8 cellular contexts compared by ENCODE assay signal in genomic region chr16:23462994-23463393, GRCh38. TPM values are rescaled to one million over a fixed set of nuclear protein-coding genes. Genes with fewer than 3 reads are reported as not detected.
DNase-seq lines count a peak whose midpoint lies in the region; ATAC-seq, FAIRE-seq and TF ChIP-seq lines count a peak whose summit lies in the region.
"Not testable (repeated sequence)": the region's sequence is repeated elsewhere in the genome, so short reads cannot be mapped to it uniquely, and the experiment has no call there.

No MANE protein-coding gene starts in this region.

- not testable (repeated sequence) for H4K91ac ChIP-seq in IMR-90 (ENCODE audit: insufficient read depth, low read depth, low read length)

- CTCF ChIA-PET in IMR-90 (lab: Yijun Ruan, JAX), result not testable (repeated sequence)

- not testable (repeated sequence) for TF ChIP-seq EP300 in stomach (IDR thresholded peaks at IDR 0.05)

- DNase-seq in AG09309 (ENCODE audit: low read depth), result peak; percentile 67
- peak; percentile 80 for DNase-seq in IMR-90
- DNase-seq in choroid plexus epithelial cell (ENCODE audit: low read depth), result peak; percentile 50
- DNase-seq in globus pallidus (ENCODE audit: low spot score), result peak; percentile 43
- peak; percentile 89 for DNase-seq in kidney
- peak; percentile 89 for DNase-seq in osteoblast (ENCODE audit: insufficient read length, low spot score, missing footprints)
- peak; percentile 88 for DNase-seq in stomach

- not testable (repeated sequence) for TF ChIP-seq POLR2A in IMR-90 (IDR thresholded peaks at IDR 0.05; ENCODE audit: low read depth, low read length); stomach (IDR thresholded peaks at IDR 0.05)

- not testable (repeated sequence) for BruUV-seq in IMR-90 (replicated peaks; lab: Mats Ljungman, UMichigan)

- H2BK15ac ChIP-seq in IMR-90 (ENCODE audit: low read depth, low read length), result not testable (repeated sequence)

- peaks cover 20% of the 10 kb centered on the region for H3K36me3 ChIP-seq in IMR-90 (ENCODE audit: control insufficient read depth, insufficient read depth, low read length)
- H3K36me3 ChIP-seq in kidney (ENCODE audit: control insufficient read depth in 1 of 2, insufficient read depth in 2 of 2, low read length in 2 of 2), result peaks cover 21 to 22% of the 10 kb centered on the region in 2 donors
- peaks cover 12% of the 10 kb centered on the region for H3K36me3 ChIP-seq in osteoblast (ENCODE audit: insufficient read depth, low read length)
- peaks cover 13 to 47% (median 40%) of the 10 kb centered on the region in 4 donors for H3K36me3 ChIP-seq in stomach

- not testable (repeated sequence) for H2BK5ac ChIP-seq in IMR-90 (ENCODE audit: low read depth, low read length, poor library complexity, severe bottlenecking)

- not testable (repeated sequence) for H3K4me3 ChIP-seq in AG09309 (ENCODE audit: control insufficient read depth, low read depth, low read length); IMR-90 (ENCODE audit: insufficient read depth, low read depth, low read length); choroid plexus epithelial cell (ENCODE audit: low read depth, low read length); kidney (ENCODE audit: low read length in 2 of 2); osteoblast (ENCODE audit: insufficient read depth, low read length); stomach

- not testable (repeated sequence) for H3K9me3 ChIP-seq in IMR-90 (ENCODE audit: control insufficient read depth, insufficient read depth, low read length); kidney (ENCODE audit: control insufficient read depth in 1 of 2, low read length in 2 of 2); osteoblast (ENCODE audit: low read depth, low read length); stomach

- not testable (repeated sequence) for H2BK120ac ChIP-seq in IMR-90 (ENCODE audit: low read depth, low read length)

- in situ Hi-C loops in IMR-90 (cut with MboI; ENCODE audit: low sequenced_read_pairs), result not testable (repeated sequence)

- not testable (repeated sequence) for H3K4me2 ChIP-seq in IMR-90 (ENCODE audit: low read depth, low read length); osteoblast (ENCODE audit: insufficient read depth, low read length)

- ATAC-seq in IMR-90 (ENCODE audit: low read depth) (peak; percentile 67), SK-N-SH treated with all-trans-retinoic acid at 6 μM for 48 hours (peak; percentile 86)

- not testable (repeated sequence) for FAIRE-seq in kidney (lab: Jason Lieb, UNC)

- not testable (repeated sequence) for H3K4ac ChIP-seq in IMR-90 (ENCODE audit: low read depth, low read length)

- not testable (repeated sequence) for H3K4me1 ChIP-seq in IMR-90 (ENCODE audit: control insufficient read depth, insufficient read depth, low read length); kidney (ENCODE audit: control insufficient read depth in 1 of 2, insufficient read depth in 1 of 2, low read depth in 1 of 2, low read length in 2 of 2)
- H3K4me1 ChIP-seq in osteoblast (ENCODE audit: insufficient read depth, low read length) (peaks cover 11% of the 10 kb centered on the region), stomach (peaks cover 0 to 14% (median 5%) of the 10 kb centered on the region in 4 donors)

- H2AK5ac ChIP-seq in IMR-90 (ENCODE audit: low read depth, low read length), result not testable (repeated sequence)

- H3K18ac ChIP-seq in IMR-90 (ENCODE audit: low read depth, low read length), result not testable (repeated sequence)

- H3K9me1 ChIP-seq in IMR-90 (ENCODE audit: insufficient read depth, low read length), result peaks cover 28% of the 10 kb centered on the region

- not testable (repeated sequence) for TF ChIP-seq RAD21 in IMR-90 (IDR thresholded peaks at IDR 0.05; ENCODE audit: low read length)

- intact Hi-C loops in IMR-90 (cut with micrococcal nuclease); kidney (cut with DNase I); stomach (cut with DNase I; ENCODE audit: low total_unique reads): not testable (repeated sequence)

- H4K20me1 ChIP-seq in IMR-90 (ENCODE audit: insufficient read depth, low read length); osteoblast (ENCODE audit: insufficient read depth, low read length): not testable (repeated sequence)

- not testable (repeated sequence) for H3K14ac ChIP-seq in IMR-90 (replicated peaks; ENCODE audit: low read depth, low read length)

- not testable (repeated sequence) for H3K27me3 ChIP-seq in IMR-90 (ENCODE audit: control insufficient read depth, insufficient read depth, low read length); osteoblast (ENCODE audit: insufficient read depth, low read length); stomach

- no CpG with 5 or more reads among the region's 6 CpGs for WGBS in IMR-90 (ENCODE audit: extremely low coverage in 2 of 2, insufficient read length in 1 of 2), 2 experiments
- 17 to 47% (median 26%) methylated on average over 5 to 6 of the region's 6 CpGs for WGBS in stomach, 5 donors

- not testable (repeated sequence) for H2AFZ ChIP-seq in IMR-90 (replicated peaks; ENCODE audit: low read length, poor library complexity); osteoblast (ENCODE audit: low read length)

- not testable (repeated sequence) for H3K9ac ChIP-seq in IMR-90 (ENCODE audit: low read depth, low read length); kidney (ENCODE audit: low read length in 2 of 2)

- not testable (repeated sequence) for H3K56ac ChIP-seq in IMR-90 (ENCODE audit: extremely low read depth, insufficient read depth, low read length)

- H3K27ac ChIP-seq in IMR-90 (ENCODE audit: insufficient read depth, low read length); kidney (ENCODE audit: low read depth in 2 of 2, low read length in 2 of 2); osteoblast (ENCODE audit: low read depth, low read length): not testable (repeated sequence)
- H3K27ac ChIP-seq in stomach, result peak overlapping the region in 2 of 5 donors; percentile 9 to 15

- POLR2A ChIA-PET in IMR-90 (lab: Charles Lee; ENCODE audit: unreplicated experiment), result not testable (repeated sequence)

- H4K5ac ChIP-seq in IMR-90 (ENCODE audit: low read depth, low read length), result not testable (repeated sequence)

- not testable (repeated sequence) for TF ChIP-seq CTCF in AG09309 (IDR thresholded peaks at IDR 0.05; ENCODE audit: control insufficient read depth, insufficient read depth, low read depth, low read length, missing control alignments); IMR-90 (conservative IDR thresholded peaks at IDR 0.05; ENCODE audit: low read depth, low read length); choroid plexus epithelial cell (conservative IDR thresholded peaks at IDR 0.05; ENCODE audit: low read depth, low read length); kidney (IDR thresholded peaks at IDR 0.05; ENCODE audit: borderline replicate concordance, extremely low read depth, insufficient read depth); osteoblast (IDR thresholded peaks at IDR 0.05; ENCODE audit: extremely low read depth, low read depth, low read length); stomach (IDR thresholded peaks at IDR 0.05)

- not testable (repeated sequence) for H2BK20ac ChIP-seq in IMR-90 (ENCODE audit: low read depth, low read length)

- H4K8ac ChIP-seq in IMR-90 (ENCODE audit: low read depth in 2 of 2, low read length in 2 of 2), result not testable (repeated sequence)

- H2AK9ac ChIP-seq in IMR-90 (replicated peaks; ENCODE audit: low read depth, low read length, poor library complexity), result not testable (repeated sequence)

- not testable (repeated sequence) for H3K79me2 ChIP-seq in osteoblast (ENCODE audit: insufficient read depth, low read length)

- dilution Hi-C loops in IMR-90 (cut with HindIII; ENCODE audit: low sequenced_read_pairs, unreplicated experiment), result not testable (repeated sequence)

- peaks cover 3 to 11% of the 10 kb centered on the region in 2 experiments; a peak in 1 of 4 replicates for H3K79me1 ChIP-seq in IMR-90 (ENCODE audit: low read depth in 1 of 2, low read length in 2 of 2)

- not testable (repeated sequence) for H3K23ac ChIP-seq in IMR-90 (ENCODE audit: low read depth, low read length)

RNA-seq across cellular contexts. Expression of gene COG7, which starts 10.0 kb away (rescaled TPM):
- 25.6 and 28.5 TPM in 2 replicates for total RNA-seq in IMR-90 (2012; rRNA removed)
- polyA plus RNA-seq in IMR-90 (2012; rRNA removed), result 43.7 and 49.2 TPM in 2 replicates
- polyA plus RNA-seq in IMR-90 (2012; cell fraction: cytosol; rRNA removed), result 22.4 and 39.2 TPM in 2 replicates
- 79.3 and 108 TPM in 2 replicates for polyA plus RNA-seq in IMR-90 (2012; cell fraction: nucleus; rRNA removed; ENCODE audit: low replicate concordance)
- 25.2 TPM for total RNA-seq in kidney
- polyA plus RNA-seq in kidney (ENCODE audit: insufficient read depth, low read depth, low replicate concordance), result 27.0 TPM
- 17.0 and 20.9 TPM in 2 replicates for total RNA-seq in osteoblast
- total RNA-seq in stomach, result 10 to 100 TPM; 17.4 to 80.5 (median 30.4) TPM
- 10 to 100 TPM; 11.0 to 25.7 (median 20.2) TPM for polyA plus RNA-seq in stomach

RNA-seq across cellular contexts. Expression of gene GGA2, which starts 47.3 kb away (rescaled TPM):
- total RNA-seq in IMR-90 (2012; rRNA removed), result 16.5 and 23.9 TPM in 2 replicates
- 24.6 and 30.1 TPM in 2 replicates for polyA plus RNA-seq in IMR-90 (2012; rRNA removed)
- 10.5 and 11.2 TPM in 2 replicates for polyA plus RNA-seq in IMR-90 (2012; cell fraction: cytosol; rRNA removed)
- polyA plus RNA-seq in IMR-90 (2012; cell fraction: nucleus; rRNA removed; ENCODE audit: low replicate concordance), result 35.3 and 69.6 TPM in 2 replicates
- 79.9 TPM for total RNA-seq in kidney
- polyA plus RNA-seq in kidney (ENCODE audit: insufficient read depth, low read depth, low replicate concordance), result 43.5 TPM
- total RNA-seq in osteoblast, result 18.1 and 26.2 TPM in 2 replicates
- total RNA-seq in stomach, result 10 to 100 TPM; 22.0 to 62.5 (median 48.8) TPM
- 10 to 100 TPM; 17.6 to 28.9 (median 19.7) TPM for polyA plus RNA-seq in stomach
